In the genomic region with DNA sequence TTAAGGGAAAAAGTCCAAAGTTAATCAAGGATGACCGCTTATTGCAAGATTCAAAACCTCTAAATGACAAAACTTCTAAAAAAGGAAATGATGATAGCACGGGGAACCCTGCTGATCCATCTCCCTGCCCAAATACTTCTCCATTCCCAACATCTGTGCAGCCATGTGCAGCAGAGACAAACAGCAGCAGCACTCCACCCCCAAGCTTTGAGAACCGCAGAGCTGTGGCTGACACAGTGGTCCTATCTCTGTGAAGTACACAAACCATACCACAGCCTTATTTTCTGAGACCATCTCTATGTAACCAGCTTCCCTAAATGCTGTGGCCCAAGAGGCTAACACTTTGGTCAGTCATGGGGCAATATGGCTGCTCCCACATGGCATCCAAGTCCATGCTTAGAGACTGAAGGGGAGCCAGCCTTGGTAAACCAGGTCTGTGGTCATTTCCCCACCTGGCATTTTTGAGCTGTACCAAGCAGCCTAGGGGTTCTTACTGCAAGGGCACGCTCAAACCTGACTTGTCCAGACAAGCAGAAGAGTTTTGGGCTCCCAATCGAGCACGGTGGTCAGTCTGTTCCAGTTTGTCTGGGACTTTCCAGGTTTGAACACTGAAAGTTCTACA, we compare ENCODE assay signal across 10 cellular contexts. TPM values are rescaled to one million over a fixed set of nuclear protein-coding genes. Genes with fewer than 3 reads are reported as not detected.
DNase-seq lines count a peak whose midpoint lies in the region; ATAC-seq and TF ChIP-seq lines count a peak whose summit lies in the region.
"Had no signal": no experiment of that assay in that cellular context is flagged by ENCODE, and none has a peak within 500 bp of the region (broad histone marks: within the 10 kb centered on the region; RNA-seq: fewer than 3 reads in every experiment).

No MANE protein-coding gene starts in this region.

- peak; percentile 61 for ATAC-seq in HG03135 (IDR thresholded peaks at IDR 0.05; ENCODE audit: unreplicated experiment)
- no peak for ATAC-seq in HG02970 (IDR thresholded peaks at IDR 0.05; ENCODE audit: low FRiP score, unreplicated experiment)
- ATAC-seq in WTC11 = no peak

- peak overlapping the region; percentile 78 for H3K27ac Mint-ChIP-seq in dendritic cell treated with granulocyte-macrophage colony-stimulating factor and Interleukin-4, amounts not matched to agents 40 ng/mL and 50 ng/mL, for 4 days
- H3K27ac Mint-ChIP-seq in WTC11 = no peak overlapping the region

- no peaks in the 10 kb centered on the region for H3K27me3 Mint-ChIP-seq in dendritic cell treated with granulocyte-macrophage colony-stimulating factor and Interleukin-4, amounts not matched to agents 40 ng/mL and 50 ng/mL, for 4 days
- no peaks in the 10 kb centered on the region for H3K27me3 Mint-ChIP-seq in WTC11 (ENCODE audit: low read depth)

- TF ChIP-seq POLR2A in suprapubic skin (IDR thresholded peaks at IDR 0.05) (no peak), erythroblast (IDR thresholded peaks at IDR 0.05; ENCODE audit: low read length) (no peak)

- peak; percentile 48 for DNase-seq in NOMO-1 treated with DMSO at 0.1 percent for 48 hours (lab: John Stamatoyannopoulos, UW; ENCODE audit: unreplicated experiment)
- no peak for DNase-seq in NOMO-1 treated with dmso at 0.1 percent for 144 hours (lab: John Stamatoyannopoulos, UW; ENCODE audit: unreplicated experiment)
- no peak for DNase-seq in suprapubic skin (ENCODE audit: low spot score in 2 of 2)
- no peak for DNase-seq in erythroblast (lab: John Stamatoyannopoulos, UW)
- DNase-seq in WTC11 (ENCODE audit: low spot score) = no peak
- DNase-seq: SW 1271 had no signal

- peaks cover 7% of the 10 kb centered on the region for H3K36me3 Mint-ChIP-seq in dendritic cell treated with granulocyte-macrophage colony-stimulating factor and Interleukin-4, amounts not matched to agents 40 ng/mL and 50 ng/mL, for 4 days (ENCODE audit: low read depth)
- no peaks in the 10 kb centered on the region for H3K36me3 Mint-ChIP-seq in WTC11

- no peak for TF ChIP-seq CTCF in suprapubic skin (IDR thresholded peaks at IDR 0.05)
- no peak for TF ChIP-seq CTCF in WTC11 (IDR thresholded peaks at IDR 0.05)

- H3K27ac ChIP-seq in suprapubic skin = peak overlapping the region; percentile 61

- H3K4me1 ChIP-seq in suprapubic skin = peaks cover 15% of the 10 kb centered on the region

- no peak overlapping the region for H3K4me3 Mint-ChIP-seq in dendritic cell treated with granulocyte-macrophage colony-stimulating factor and Interleukin-4, amounts not matched to agents 40 ng/mL and 50 ng/mL, for 4 days
- H3K4me3 Mint-ChIP-seq in WTC11 = no peak overlapping the region

- intact Hi-C loops in dendritic cell treated with granulocyte-macrophage colony-stimulating factor and Interleukin-4, amounts not matched to agents 40 ng/mL and 50 ng/mL, for 4 days (cut with micrococcal nuclease) = loop anchor here (2.0 kb wide), 1 partner anchor 19 kb away; no protein-coding TSS in a partner anchor

- H3K9me3 ChIP-seq in suprapubic skin = no peaks in the 10 kb centered on the region
- H3K9me3 ChIP-seq: A549 had no signal

- no peaks in the 10 kb centered on the region for H3K27me3 ChIP-seq in suprapubic skin

- H3K4me3 ChIP-seq in suprapubic skin = no peak overlapping the region
- H3K4me3 ChIP-seq: A549 had no signal

- H3K9me3 Mint-ChIP-seq in dendritic cell treated with granulocyte-macrophage colony-stimulating factor and Interleukin-4, amounts not matched to agents 40 ng/mL and 50 ng/mL, for 4 days = no peaks in the 10 kb centered on the region
- H3K9me3 Mint-ChIP-seq in WTC11 = no peaks in the 10 kb centered on the region

- POLR2A ChIA-PET in WTC11 (lab: Charles Lee) = no interaction called here

- 70% methylated on average over 6 of the region's 6 CpGs for WGBS in suprapubic skin

- TF ChIP-seq EP300 in suprapubic skin (IDR thresholded peaks at IDR 0.05) = no peak

- H3K4me1 Mint-ChIP-seq in dendritic cell treated with granulocyte-macrophage colony-stimulating factor and Interleukin-4, amounts not matched to agents 40 ng/mL and 50 ng/mL, for 4 days (ENCODE audit: low read depth) = peaks cover 34% of the 10 kb centered on the region
- H3K4me1 Mint-ChIP-seq in WTC11 = peaks cover 8% of the 10 kb centered on the region

- no peaks in the 10 kb centered on the region for H3K36me3 ChIP-seq in suprapubic skin

- CTCF ChIA-PET in WTC11 (lab: Charles Lee) = interaction anchor here (0.7 to 2.2 kb wide), 5 partner anchors 14 to 136 kb away, joined by 3 to 9 read pairs (median 4); partner anchors contain the start of gene NFE2L2

TF ChIP-seq in WTC11, 78 proteins besides CTCF, POLR2A, EP300 and RAD21:
- TF ChIP-seq ZNF219 (CRISPR knock-in tag; IDR thresholded peaks at IDR 0.05; ENCODE audit: borderline replicate concordance) = no peak
- TF ChIP-seq SOX15 (CRISPR knock-in tag; IDR thresholded peaks at IDR 0.05) = no peak
- no peak for TF ChIP-seq ZNF232 (CRISPR knock-in tag; IDR thresholded peaks at IDR 0.05)
- TF ChIP-seq ZNF317 (CRISPR knock-in tag; IDR thresholded peaks at IDR 0.05; ENCODE audit: borderline replicate concordance, low read depth) = no peak
- TF ChIP-seq ZNF423 (CRISPR knock-in tag; IDR thresholded peaks at IDR 0.05) = no peak
- TF ChIP-seq, protein P1, sequence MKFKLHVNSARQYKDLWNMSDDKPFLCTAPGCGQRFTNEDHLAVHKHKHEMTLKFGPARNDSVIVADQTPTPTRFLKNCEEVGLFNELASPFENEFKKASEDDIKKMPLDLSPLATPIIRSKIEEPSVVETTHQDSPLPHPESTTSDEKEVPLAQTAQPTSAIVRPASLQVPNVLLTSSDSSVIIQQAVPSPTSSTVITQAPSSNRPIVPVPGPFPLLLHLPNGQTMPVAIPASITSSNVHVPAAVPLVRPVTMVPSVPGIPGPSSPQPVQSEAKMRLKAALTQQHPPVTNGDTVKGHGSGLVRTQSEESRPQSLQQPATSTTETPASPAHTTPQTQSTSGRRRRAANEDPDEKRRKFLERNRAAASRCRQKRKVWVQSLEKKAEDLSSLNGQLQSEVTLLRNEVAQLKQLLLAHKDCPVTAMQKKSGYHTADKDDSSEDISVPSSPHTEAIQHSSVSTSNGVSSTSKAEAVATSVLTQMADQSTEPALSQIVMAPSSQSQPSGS (CRISPR knock-in tag; IDR thresholded peaks at IDR 0.05; ENCODE audit: borderline replicate concordance, low read depth) = no peak
- TF ChIP-seq HMGA2 (CRISPR knock-in tag; IDR thresholded peaks at IDR 0.05) = no peak
- no peak for TF ChIP-seq ZNF416 (CRISPR knock-in tag; IDR thresholded peaks at IDR 0.05)
- TF ChIP-seq JUN (CRISPR knock-in tag; IDR thresholded peaks at IDR 0.05) = no peak
- no peak for TF ChIP-seq NR2C2 (CRISPR knock-in tag; IDR thresholded peaks at IDR 0.05)
- TF ChIP-seq ZBTB43 (CRISPR knock-in tag; IDR thresholded peaks at IDR 0.05) = no peak
- no peak for TF ChIP-seq ATF1 (CRISPR knock-in tag; IDR thresholded peaks at IDR 0.05)
- no peak for TF ChIP-seq NFATC4 (CRISPR knock-in tag; IDR thresholded peaks at IDR 0.05)
- TF ChIP-seq TCF7 (CRISPR knock-in tag; IDR thresholded peaks at IDR 0.05; ENCODE audit: low read depth) = no peak
- TF ChIP-seq SMAD3 (CRISPR knock-in tag; IDR thresholded peaks at IDR 0.05; ENCODE audit: borderline replicate concordance) = no peak
- TF ChIP-seq ZMAT4 (CRISPR knock-in tag; IDR thresholded peaks at IDR 0.05) = no peak
- TF ChIP-seq, protein P2, sequence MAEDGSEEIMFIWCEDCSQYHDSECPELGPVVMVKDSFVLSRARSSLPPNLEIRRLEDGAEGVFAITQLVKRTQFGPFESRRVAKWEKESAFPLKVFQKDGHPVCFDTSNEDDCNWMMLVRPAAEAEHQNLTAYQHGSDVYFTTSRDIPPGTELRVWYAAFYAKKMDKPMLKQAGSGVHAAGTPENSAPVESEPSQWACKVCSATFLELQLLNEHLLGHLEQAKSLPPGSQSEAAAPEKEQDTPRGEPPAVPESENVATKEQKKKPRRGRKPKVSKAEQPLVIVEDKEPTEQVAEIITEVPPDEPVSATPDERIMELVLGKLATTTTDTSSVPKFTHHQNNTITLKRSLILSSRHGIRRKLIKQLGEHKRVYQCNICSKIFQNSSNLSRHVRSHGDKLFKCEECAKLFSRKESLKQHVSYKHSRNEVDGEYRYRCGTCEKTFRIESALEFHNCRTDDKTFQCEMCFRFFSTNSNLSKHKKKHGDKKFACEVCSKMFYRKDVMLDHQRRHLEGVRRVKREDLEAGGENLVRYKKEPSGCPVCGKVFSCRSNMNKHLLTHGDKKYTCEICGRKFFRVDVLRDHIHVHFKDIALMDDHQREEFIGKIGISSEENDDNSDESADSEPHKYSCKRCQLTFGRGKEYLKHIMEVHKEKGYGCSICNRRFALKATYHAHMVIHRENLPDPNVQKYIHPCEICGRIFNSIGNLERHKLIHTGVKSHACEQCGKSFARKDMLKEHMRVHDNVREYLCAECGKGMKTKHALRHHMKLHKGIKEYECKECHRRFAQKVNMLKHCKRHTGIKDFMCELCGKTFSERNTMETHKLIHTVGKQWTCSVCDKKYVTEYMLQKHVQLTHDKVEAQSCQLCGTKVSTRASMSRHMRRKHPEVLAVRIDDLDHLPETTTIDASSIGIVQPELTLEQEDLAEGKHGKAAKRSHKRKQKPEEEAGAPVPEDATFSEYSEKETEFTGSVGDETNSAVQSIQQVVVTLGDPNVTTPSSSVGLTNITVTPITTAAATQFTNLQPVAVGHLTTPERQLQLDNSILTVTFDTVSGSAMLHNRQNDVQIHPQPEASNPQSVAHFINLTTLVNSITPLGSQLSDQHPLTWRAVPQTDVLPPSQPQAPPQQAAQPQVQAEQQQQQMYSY (CRISPR knock-in tag; IDR thresholded peaks at IDR 0.05) = no peak
- TF ChIP-seq ELF4 (CRISPR knock-in tag; IDR thresholded peaks at IDR 0.05; ENCODE audit: low read depth) = no peak

RNA-seq across cellular contexts. Expression of gene NFE2L2, which starts 17.0 kb away (rescaled TPM):
- total RNA-seq in suprapubic skin (100 to 1,000 TPM; 130 to 180 (median 160) TPM), WTC11 (2021) (21.4 to 26.3 TPM (median 22.7 TPM) in 3 replicates)
